In genomic region chr11:68383976-68384501, GRCh38 we compare ENCODE assay signal across 9 cellular contexts.
A peak's percentile ranks its signal among the peaks of the same experiment; 100 is the strongest.
DNase-seq lines count a peak whose midpoint lies in the region; ATAC-seq and TF ChIP-seq lines count a peak whose summit lies in the region.
"Had no signal": no experiment of that assay in that cellular context is flagged by ENCODE, and none has a peak within 500 bp of the region (broad histone marks: within the 10 kb centered on the region; RNA-seq: fewer than 3 reads in every experiment).

No MANE protein-coding gene starts in this region.

- no peaks in the 10 kb centered on the region for H3K27me3 Mint-ChIP-seq in memory B cell
- H3K27me3 Mint-ChIP-seq: activated naive CD8-positive, alpha-beta T cell had no signal

- peak; percentile 99 for TF ChIP-seq CTCF in LNCAP (IDR thresholded peaks at IDR 0.05)

- peaks cover 31% of the 10 kb centered on the region for H3K4me1 Mint-ChIP-seq in memory B cell

- H3K4me3 Mint-ChIP-seq in memory B cell = no peak overlapping the region
- H3K4me3 Mint-ChIP-seq: activated naive CD8-positive, alpha-beta T cell had no signal

- ATAC-seq in memory B cell (ENCODE audit: low read depth) = peak; percentile 48
- no peak for ATAC-seq in GM18502 (IDR thresholded peaks at IDR 0.05; ENCODE audit: poor library complexity, unreplicated experiment)
- ATAC-seq in GM19328 (IDR thresholded peaks at IDR 0.05; ENCODE audit: unreplicated experiment) = no peak

- H3K9me3 Mint-ChIP-seq in memory B cell = no peaks in the 10 kb centered on the region

- H3K36me3 Mint-ChIP-seq in memory B cell = no peaks in the 10 kb centered on the region
- H3K36me3 Mint-ChIP-seq: activated naive CD8-positive, alpha-beta T cell had no signal

- DNase-seq in Daoy (ENCODE audit: low read depth) (peak; percentile 41), dermis blood vessel endothelial cell (peak; percentile 70), memory B cell (ENCODE audit: low spot score in 2 of 2) (peak; percentile 67 to 80)
- DNase-seq in activated CD4-positive, alpha-beta T cell treated with anti-CD3 and anti-CD28 coated beads, Interleukin-2, amount 50 U/mL, for 1 hour = peak; percentile 67
- peak; percentile 87 for DNase-seq in stimulated activated CD8-positive, alpha-beta memory T cell treated with anti-CD3 and anti-CD28 coated beads, Interleukin-4, amount 100 ng/mL, for 48 hours

- H3K27ac Mint-ChIP-seq in memory B cell = no peak overlapping the region
- H3K27ac Mint-ChIP-seq: activated naive CD8-positive, alpha-beta T cell had no signal
